2 cellular contexts compared by ENCODE assay signal in the genomic region with DNA sequence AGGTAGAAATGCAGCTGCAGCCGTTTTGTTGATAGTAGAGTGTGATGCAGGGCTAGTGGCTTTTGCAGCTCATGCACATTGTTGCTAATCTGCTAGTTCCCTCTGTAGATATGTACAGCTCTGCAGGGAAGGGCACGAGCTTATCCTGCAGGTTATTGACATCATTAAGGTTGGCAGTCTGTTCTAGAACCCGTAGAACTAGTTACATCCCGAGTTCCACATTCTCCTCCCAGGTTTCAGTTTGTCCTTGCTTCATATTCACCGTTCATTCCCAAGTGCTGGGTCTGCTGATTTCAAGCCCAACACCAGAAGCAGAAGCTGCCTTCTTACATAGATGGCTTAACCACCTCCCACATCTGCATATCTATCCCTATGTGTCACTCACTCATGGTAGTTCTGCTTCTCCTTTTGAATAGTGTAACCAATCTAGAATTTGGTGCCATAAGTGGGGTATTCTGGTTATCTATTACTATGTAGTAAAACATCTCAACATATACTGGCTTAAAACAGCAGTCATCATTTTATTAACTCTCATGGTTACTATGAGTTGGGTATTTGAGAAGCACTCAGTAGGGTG.
TF ChIP-seq lines count a peak whose summit lies in the region.

No MANE protein-coding gene starts in this region.

TF ChIP-seq in H1, 55 proteins besides CTCF, POLR2A, EP300 and RAD21 (continued from another document):
- TF ChIP-seq CTBP2 (IDR thresholded peaks at IDR 0.05; ENCODE audit: borderline replicate concordance, insufficient read depth, insufficient read length, low read length) (no peak), SIRT6 (IDR thresholded peaks at IDR 0.05; ENCODE audit: low read length) (no peak), KDM5A (IDR thresholded peaks at IDR 0.05; ENCODE audit: low read length) (no peak), SIX5 (IDR thresholded peaks at IDR 0.05; ENCODE audit: low read depth, low read length) (no peak), SIN3A (conservative IDR thresholded peaks at IDR 0.05 in 1 of 2, IDR thresholded peaks at IDR 0.05 in 1 of 2; ENCODE audit: low read depth in 1 of 2, low read length in 2 of 2) (no peak), TCF12 (IDR thresholded peaks at IDR 0.05; ENCODE audit: low read depth, low read length) (no peak), CHD1 (IDR thresholded peaks at IDR 0.05; ENCODE audit: low read depth, low read length) (no peak), TAF1 (IDR thresholded peaks at IDR 0.05; ENCODE audit: low read depth, low read length) (no peak), BCL11A (IDR thresholded peaks at IDR 0.05; ENCODE audit: low read depth in 2 of 2, low read length in 2 of 2) (no peak), SAP30 (IDR thresholded peaks at IDR 0.05; ENCODE audit: insufficient read depth, insufficient replicate concordance, low read length) (no peak), RBBP5 (IDR thresholded peaks at IDR 0.05; ENCODE audit: borderline replicate concordance, low read depth, low read length) (no peak)
TF ChIP-seq in H1: peak in this region for 0.

TF ChIP-seq in WTC11, 78 proteins besides CTCF, POLR2A, EP300 and RAD21 (continued from another document):
- no peak for TF ChIP-seq GRHL2 (CRISPR knock-in tag; IDR thresholded peaks at IDR 0.05; ENCODE audit: insufficient replicate concordance, severe bottlenecking)
- no peak for TF ChIP-seq NFYB (CRISPR knock-in tag; conservative IDR thresholded peaks at IDR 0.05; ENCODE audit: low read depth)
- TF ChIP-seq, protein P1, sequence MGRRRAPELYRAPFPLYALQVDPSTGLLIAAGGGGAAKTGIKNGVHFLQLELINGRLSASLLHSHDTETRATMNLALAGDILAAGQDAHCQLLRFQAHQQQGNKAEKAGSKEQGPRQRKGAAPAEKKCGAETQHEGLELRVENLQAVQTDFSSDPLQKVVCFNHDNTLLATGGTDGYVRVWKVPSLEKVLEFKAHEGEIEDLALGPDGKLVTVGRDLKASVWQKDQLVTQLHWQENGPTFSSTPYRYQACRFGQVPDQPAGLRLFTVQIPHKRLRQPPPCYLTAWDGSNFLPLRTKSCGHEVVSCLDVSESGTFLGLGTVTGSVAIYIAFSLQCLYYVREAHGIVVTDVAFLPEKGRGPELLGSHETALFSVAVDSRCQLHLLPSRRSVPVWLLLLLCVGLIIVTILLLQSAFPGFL (CRISPR knock-in tag; IDR thresholded peaks at IDR 0.05; ENCODE audit: borderline replicate concordance), result no peak
- no peak for TF ChIP-seq SMAD3 (CRISPR knock-in tag; IDR thresholded peaks at IDR 0.05; ENCODE audit: borderline replicate concordance)
- TF ChIP-seq SMAD4 (CRISPR knock-in tag; IDR thresholded peaks at IDR 0.05), result no peak
- no peak for TF ChIP-seq ZNF423 (CRISPR knock-in tag; IDR thresholded peaks at IDR 0.05)
- no peak for TF ChIP-seq GABPB1 (CRISPR knock-in tag; IDR thresholded peaks at IDR 0.05)
- TF ChIP-seq ZNF232 (CRISPR knock-in tag; IDR thresholded peaks at IDR 0.05), result no peak
- TF ChIP-seq ZNF512 (CRISPR knock-in tag; IDR thresholded peaks at IDR 0.05; ENCODE audit: borderline replicate concordance), result no peak
- TF ChIP-seq, protein P2, sequence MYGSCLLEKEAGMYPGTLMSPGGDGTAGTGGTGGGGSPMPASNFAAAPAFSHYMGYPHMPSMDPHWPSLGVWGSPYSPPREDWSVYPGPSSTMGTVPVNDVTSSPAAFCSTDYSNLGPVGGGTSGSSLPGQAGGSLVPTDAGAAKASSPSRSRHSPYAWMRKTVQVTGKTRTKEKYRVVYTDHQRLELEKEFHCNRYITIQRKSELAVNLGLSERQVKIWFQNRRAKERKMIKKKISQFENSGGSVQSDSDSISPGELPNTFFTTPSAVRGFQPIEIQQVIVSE (CRISPR knock-in tag; IDR thresholded peaks at IDR 0.05; ENCODE audit: borderline replicate concordance), result no peak
- no peak for TF ChIP-seq FOXP1 (CRISPR knock-in tag; IDR thresholded peaks at IDR 0.05; ENCODE audit: borderline replicate concordance)
- TF ChIP-seq ZNF281 (CRISPR knock-in tag; IDR thresholded peaks at IDR 0.05), result no peak
- TF ChIP-seq, protein P3, sequence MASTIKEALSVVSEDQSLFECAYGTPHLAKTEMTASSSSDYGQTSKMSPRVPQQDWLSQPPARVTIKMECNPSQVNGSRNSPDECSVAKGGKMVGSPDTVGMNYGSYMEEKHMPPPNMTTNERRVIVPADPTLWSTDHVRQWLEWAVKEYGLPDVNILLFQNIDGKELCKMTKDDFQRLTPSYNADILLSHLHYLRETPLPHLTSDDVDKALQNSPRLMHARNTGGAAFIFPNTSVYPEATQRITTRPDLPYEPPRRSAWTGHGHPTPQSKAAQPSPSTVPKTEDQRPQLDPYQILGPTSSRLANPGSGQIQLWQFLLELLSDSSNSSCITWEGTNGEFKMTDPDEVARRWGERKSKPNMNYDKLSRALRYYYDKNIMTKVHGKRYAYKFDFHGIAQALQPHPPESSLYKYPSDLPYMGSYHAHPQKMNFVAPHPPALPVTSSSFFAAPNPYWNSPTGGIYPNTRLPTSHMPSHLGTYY (CRISPR knock-in tag; IDR thresholded peaks at IDR 0.05), result no peak
- TF ChIP-seq, protein P4, sequence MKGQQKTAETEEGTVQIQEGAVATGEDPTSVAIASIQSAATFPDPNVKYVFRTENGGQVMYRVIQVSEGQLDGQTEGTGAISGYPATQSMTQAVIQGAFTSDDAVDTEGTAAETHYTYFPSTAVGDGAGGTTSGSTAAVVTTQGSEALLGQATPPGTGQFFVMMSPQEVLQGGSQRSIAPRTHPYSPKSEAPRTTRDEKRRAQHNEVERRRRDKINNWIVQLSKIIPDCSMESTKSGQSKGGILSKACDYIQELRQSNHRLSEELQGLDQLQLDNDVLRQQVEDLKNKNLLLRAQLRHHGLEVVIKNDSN (CRISPR knock-in tag; IDR thresholded peaks at IDR 0.05), result no peak
- TF ChIP-seq TCF7 (CRISPR knock-in tag; IDR thresholded peaks at IDR 0.05; ENCODE audit: low read depth), result no peak
- TF ChIP-seq, protein P5, sequence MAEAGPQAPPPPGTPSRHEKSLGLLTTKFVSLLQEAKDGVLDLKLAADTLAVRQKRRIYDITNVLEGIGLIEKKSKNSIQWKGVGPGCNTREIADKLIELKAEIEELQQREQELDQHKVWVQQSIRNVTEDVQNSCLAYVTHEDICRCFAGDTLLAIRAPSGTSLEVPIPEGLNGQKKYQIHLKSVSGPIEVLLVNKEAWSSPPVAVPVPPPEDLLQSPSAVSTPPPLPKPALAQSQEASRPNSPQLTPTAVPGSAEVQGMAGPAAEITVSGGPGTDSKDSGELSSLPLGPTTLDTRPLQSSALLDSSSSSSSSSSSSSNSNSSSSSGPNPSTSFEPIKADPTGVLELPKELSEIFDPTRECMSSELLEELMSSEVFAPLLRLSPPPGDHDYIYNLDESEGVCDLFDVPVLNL (CRISPR knock-in tag; IDR thresholded peaks at IDR 0.05; ENCODE audit: borderline replicate concordance, low read depth), result no peak
